8 cellular contexts compared by ENCODE assay signal in the genomic region with DNA sequence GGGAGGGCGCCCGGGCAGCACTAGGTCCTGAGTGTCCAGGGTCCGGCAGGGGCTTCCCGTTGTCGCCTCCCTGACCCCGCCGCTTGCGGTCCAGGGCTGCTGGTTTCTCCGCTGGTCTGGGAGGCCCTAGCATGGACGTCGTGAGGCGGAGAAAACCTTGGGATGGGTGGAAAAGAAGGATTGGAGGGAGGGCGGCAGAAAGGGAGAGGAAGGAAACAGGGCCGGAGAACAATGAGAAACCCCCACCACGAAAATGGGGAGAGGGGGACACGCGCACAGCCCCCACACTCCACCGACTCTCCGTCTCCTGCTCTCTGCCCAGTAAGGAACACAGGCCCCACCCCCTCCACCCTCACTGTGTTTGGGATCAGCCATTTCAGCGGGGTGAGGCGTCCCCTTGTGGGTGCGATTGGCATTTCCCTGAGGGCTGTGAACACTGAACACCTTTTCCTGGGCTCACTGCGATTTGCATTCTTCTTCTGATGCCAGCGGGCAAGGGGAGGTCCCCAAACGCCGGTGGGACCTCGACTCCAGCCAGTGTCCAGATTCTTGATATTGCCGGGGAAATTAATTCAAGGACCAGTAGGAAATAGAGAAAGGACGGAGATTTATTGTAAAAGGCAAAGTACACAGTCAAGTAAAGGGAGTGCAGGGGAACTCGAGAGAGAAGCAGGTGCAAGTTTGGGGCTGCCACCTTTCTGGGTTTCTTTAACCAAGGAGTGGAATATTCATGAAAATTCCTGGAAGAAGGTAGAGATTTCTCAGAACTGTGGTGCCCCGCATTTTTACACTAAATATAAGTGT. TPM values are rescaled to one million over a fixed set of nuclear protein-coding genes. Genes with fewer than 3 reads are reported as not detected.
DNase-seq lines count a peak whose midpoint lies in the region; ATAC-seq and TF ChIP-seq lines count a peak whose summit lies in the region.

No MANE protein-coding gene starts in this region.

- H3K4me1 ChIP-seq in mucosa of descending colon (ENCODE audit: low read depth): peaks cover 8% of the 10 kb centered on the region

- H3K4me1 Mint-ChIP-seq in activated CD8-positive, alpha-beta memory T cell treated with anti-CD3 and anti-CD28 coated beads, Interleukin-2, amount 10 ng/mL, durations not matched to agents 7 days and 5 days: peaks cover 26% of the 10 kb centered on the region

- no peaks in the 10 kb centered on the region for H3K9me3 ChIP-seq in mucosa of descending colon

- H3K27ac Mint-ChIP-seq in activated CD8-positive, alpha-beta memory T cell treated with anti-CD3 and anti-CD28 coated beads, Interleukin-2, amount 10 ng/mL, durations not matched to agents 7 days and 5 days: no peak overlapping the region

- peaks cover 92% of the 10 kb centered on the region for H3K27me3 Mint-ChIP-seq in activated CD8-positive, alpha-beta memory T cell treated with anti-CD3 and anti-CD28 coated beads, Interleukin-2, amount 10 ng/mL, durations not matched to agents 7 days and 5 days

- CTCF ChIA-PET in activated CD8-positive, alpha-beta memory T cell treated with anti-CD3 and anti-CD28 coated beads, Interleukin-2, amount 10 ng/mL, durations not matched to agents 7 days and 5 days (lab: Charles Lee): interaction anchor here (0.9 to 2.5 kb wide), 8 partner anchors 31 to 107 kb away, joined by 3 to 15 read pairs (median 6); no protein-coding TSS in a partner anchor

- DNase-seq in DMS114 treated with DMSO at 0.1 percent for 48 hours (lab: John Stamatoyannopoulos, UW; ENCODE audit: unreplicated experiment) (peak; percentile 24), NOMO-1 (lab: John Stamatoyannopoulos, UW; ENCODE audit: unreplicated experiment in 2 of 2) (peak; percentile 47 to 58), epithelial cell of esophagus (ENCODE audit: low read depth) (peak; percentile 83), mucosa of descending colon (peak; percentile 86 to 98 (median 95))
- peak; percentile 90 for DNase-seq in activated CD8-positive, alpha-beta memory T cell treated with anti-CD3 and anti-CD28 coated beads, Interleukin-2, amount 10 ng/mL, durations not matched to agents 7 days and 5 days
- DNase-seq in stimulated activated CD8-positive, alpha-beta memory T cell treated with anti-CD3 and anti-CD28 coated beads, Interleukin-15, amount 100 ng/mL, for 48 hours (ENCODE audit: low read depth in 2 of 2): peak; percentile 58 to 64

- peak; percentile 93 for TF ChIP-seq CTCF in epithelial cell of esophagus (IDR thresholded peaks at IDR 0.05; ENCODE audit: insufficient read depth, low read depth, low read length, missing control alignments)
- peak; percentile 75 for TF ChIP-seq CTCF in mucosa of descending colon (IDR thresholded peaks at IDR 0.05)

- peak overlapping the region; percentile 57 for H3K4me3 Mint-ChIP-seq in activated CD8-positive, alpha-beta memory T cell treated with anti-CD3 and anti-CD28 coated beads, Interleukin-2, amount 10 ng/mL, durations not matched to agents 7 days and 5 days

- no peaks in the 10 kb centered on the region for H3K9me3 Mint-ChIP-seq in activated CD8-positive, alpha-beta memory T cell treated with anti-CD3 and anti-CD28 coated beads, Interleukin-2, amount 10 ng/mL, durations not matched to agents 7 days and 5 days (ENCODE audit: low read depth)

- H3K4me3 ChIP-seq in epithelial cell of esophagus (ENCODE audit: low read length) (peak overlapping the region; percentile 47), mucosa of descending colon (no peak overlapping the region)

- intact Hi-C loops in mucosa of descending colon (cut with DNase I, micrococcal nuclease): loop anchor here (5.0 kb wide), 2 partner anchors 84 to 89 kb away; no protein-coding TSS in a partner anchor

- no peaks in the 10 kb centered on the region for H3K36me3 ChIP-seq in mucosa of descending colon (ENCODE audit: low read depth)

- H3K36me3 Mint-ChIP-seq in activated CD8-positive, alpha-beta memory T cell treated with anti-CD3 and anti-CD28 coated beads, Interleukin-2, amount 10 ng/mL, durations not matched to agents 7 days and 5 days: no peaks in the 10 kb centered on the region

- peak; percentile 55 for ATAC-seq in HG03432 (IDR thresholded peaks at IDR 0.05; ENCODE audit: unreplicated experiment)
- ATAC-seq in activated CD8-positive, alpha-beta memory T cell treated with anti-CD3 and anti-CD28 coated beads, Interleukin-2, amount 10 ng/mL, durations not matched to agents 7 days and 5 days: peak; percentile 76
- peak; percentile 93 for ATAC-seq in mucosa of descending colon
- ATAC-seq in HG03469 (IDR thresholded peaks at IDR 0.05; ENCODE audit: unreplicated experiment): no peak

RNA-seq across cellular contexts. Expression of gene RAET1G, which starts 3.3 kb away (rescaled TPM):
- not detected for total RNA-seq in activated CD8-positive, alpha-beta memory T cell treated with anti-CD3 and anti-CD28 coated beads, Interleukin-2, amount 10 ng/mL, durations not matched to agents 7 days and 5 days
- total RNA-seq in mucosa of descending colon: under 1 TPM in 1 of 3 donors, not detected in 2; 0.41 TPM

RNA-seq across cellular contexts. Expression of gene ULBP2, which starts 15.6 kb away (rescaled TPM):
- under 1 TPM; 0.80 to 0.99 TPM for total RNA-seq in activated CD8-positive, alpha-beta memory T cell treated with anti-CD3 and anti-CD28 coated beads, Interleukin-2, amount 10 ng/mL, durations not matched to agents 7 days and 5 days
- under 1 TPM in 1 of 3 donors, not detected in 2; 0.43 TPM for total RNA-seq in mucosa of descending colon

RNA-seq across cellular contexts. Expression of gene RAET1E, which starts 28.3 kb away (rescaled TPM):
- total RNA-seq in activated CD8-positive, alpha-beta memory T cell treated with anti-CD3 and anti-CD28 coated beads, Interleukin-2, amount 10 ng/mL, durations not matched to agents 7 days and 5 days: not detected
- under 1 TPM in 2 of 3 donors, not detected in 1; 0.16 to 0.58 TPM for total RNA-seq in mucosa of descending colon

RNA-seq across cellular contexts. Expression of gene ULBP1, which starts 37.6 kb away (rescaled TPM):
- 1 to 10 TPM in 1 of 2 experiments, under 1 TPM in 1; 0.82 to 1.2 TPM for total RNA-seq in activated CD8-positive, alpha-beta memory T cell treated with anti-CD3 and anti-CD28 coated beads, Interleukin-2, amount 10 ng/mL, durations not matched to agents 7 days and 5 days
- not detected for total RNA-seq in mucosa of descending colon

Comparison
In these comparisons a context has a peak if more than half of its experiments do, and no peak if none do; other contexts are left out.
1. DNase-seq: peak in every context shown above with its lines; median percentile 95 in mucosa of descending colon; 90 in activated CD8-positive, alpha-beta memory T cell treated with anti-CD3 and anti-CD28 coated beads, Interleukin-2, amount 10 ng/mL, durations not matched to agents 7 days and 5 days; 83 in epithelial cell of esophagus; 61 in stimulated activated CD8-positive, alpha-beta memory T cell treated with anti-CD3 and anti-CD28 coated beads, Interleukin-15, amount 100 ng/mL, for 48 hours; 52 in NOMO-1; 24 in DMS114 treated with DMSO at 0.1 percent for 48 hours.